ENCODE assay signal across 27 cellular contexts in the genomic region with DNA sequence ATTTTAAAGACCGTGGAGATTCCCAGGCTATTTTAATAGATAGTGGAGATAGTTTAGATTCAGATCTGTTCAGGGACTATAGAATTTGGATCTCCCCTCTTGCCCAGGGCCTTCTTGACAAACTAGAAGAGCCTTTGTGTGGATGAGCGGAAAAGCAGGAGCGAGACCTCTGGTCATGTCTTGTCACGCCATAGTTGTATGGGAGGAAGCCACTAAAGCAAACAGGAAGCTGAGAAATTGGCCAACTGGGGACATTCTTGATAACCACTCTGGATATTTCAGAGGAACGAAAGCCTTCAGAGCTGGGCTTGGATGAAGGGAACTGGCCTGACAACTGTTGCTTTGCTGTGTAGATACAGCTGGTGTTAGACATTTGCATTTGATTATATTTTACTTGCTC.
"Had no signal": no experiment of that assay in that cellular context is flagged by ENCODE, and none has a peak within 500 bp of the region (broad histone marks: within the 10 kb centered on the region; RNA-seq: fewer than 3 reads in every experiment).

No MANE protein-coding gene starts in this region.

- H3K4me3 ChIP-seq: MG63 had no signal

- H3K4me2 ChIP-seq: KMS-11 had no signal

- H3K9ac ChIP-seq: KMS-11 had no signal

- H3K27ac ChIP-seq: KMS-11, VCaP had no signal

- ATAC-seq: activated T-cell treated with anti-CD3 and anti-CD28 coated beads, Interleukin-2, amount 50 U/mL, for 72 hours; PC-3 had no signal

- H3K9me3 ChIP-seq: MG63 had no signal

- DNase-seq: activated CD4-positive, alpha-beta memory T cell treated with anti-CD3 and anti-CD28 coated beads, Interleukin-2, amount 10 ng/mL, durations not matched to agents 7 days and 5 days; activated CD4-positive, alpha-beta T cell treated with anti-CD3 and anti-CD28 coated beads, Interleukin-2, amount 10 ng/mL, durations not matched to agents 7 days and 5 days; activated CD4-positive, CD25-positive, alpha-beta regulatory T cell; activated CD8-positive, alpha-beta memory T cell treated with anti-CD3 and anti-CD28 coated beads, Interleukin-2, amount 50 U/mL, for 4 hours; activated gamma-delta T cell treated with Interleukin-2 at 50 U/mL for 16 hours; activated naive CD4-positive, alpha-beta T cell treated with anti-CD3 and anti-CD28 coated beads, Interleukin-2, amount 10 ng/mL, durations not matched to agents 7 days and 5 days; activated naive CD8-positive, alpha-beta T cell treated with anti-CD3 and anti-CD28 coated beads for 36 hours; activated T-cell treated with anti-CD3 and anti-CD28 coated beads, Interleukin-2, amount 50 U/mL, for 72 hours; cerebellar nuclear complex; IMR-90; MG63; NCI-H1092; NCI-H1417; NCI-H2029; NCI-H2107; NCI-H2171 treated with DMSO at 0.1 percent for 48 hours; NCI-H345; NCI-H510A; NCI-H69; PC-3; SHP77 treated with DMSO at 0.1 percent for 48 hours; T-helper 2 cell; T1000 had no signal

- H3K36me3 ChIP-seq: MG63 had no signal

- FAIRE-seq: RCC 7860, TTC549 had no signal

- H3K27me3 ChIP-seq: MG63 had no signal
